Comparison of ENCODE assay signal across 1 cellular context in genomic region chr2:207990784-207991183, GRCh38.
TF ChIP-seq lines count a peak whose summit lies in the region.

No MANE protein-coding gene starts in this region.

TF ChIP-seq in WTC11, 78 proteins besides CTCF, POLR2A, EP300 and RAD21 (continued from another document):
- TF ChIP-seq HMGXB4 (CRISPR knock-in tag; IDR thresholded peaks at IDR 0.05) = no peak
- TF ChIP-seq ZNF532 (CRISPR knock-in tag; IDR thresholded peaks at IDR 0.05; ENCODE audit: borderline replicate concordance) = no peak
- TF ChIP-seq GABPB1 (CRISPR knock-in tag; IDR thresholded peaks at IDR 0.05) = no peak
- TF ChIP-seq FOXJ3 (CRISPR knock-in tag; IDR thresholded peaks at IDR 0.05; ENCODE audit: borderline replicate concordance) = no peak
- TF ChIP-seq FOXK1 (CRISPR knock-in tag; IDR thresholded peaks at IDR 0.05) = no peak
- TF ChIP-seq NR3C1 (CRISPR knock-in tag; conservative IDR thresholded peaks at IDR 0.05; ENCODE audit: low read depth) = no peak
- TF ChIP-seq PRRX2 (CRISPR knock-in tag; IDR thresholded peaks at IDR 0.05) = no peak
- no peak for TF ChIP-seq EMX1 (CRISPR knock-in tag; IDR thresholded peaks at IDR 0.05)
- no peak for TF ChIP-seq SMAD4 (CRISPR knock-in tag; IDR thresholded peaks at IDR 0.05)
TF ChIP-seq in WTC11: peak in this region for 0.
